1 cellular context compared by ENCODE assay signal in the genomic region with DNA sequence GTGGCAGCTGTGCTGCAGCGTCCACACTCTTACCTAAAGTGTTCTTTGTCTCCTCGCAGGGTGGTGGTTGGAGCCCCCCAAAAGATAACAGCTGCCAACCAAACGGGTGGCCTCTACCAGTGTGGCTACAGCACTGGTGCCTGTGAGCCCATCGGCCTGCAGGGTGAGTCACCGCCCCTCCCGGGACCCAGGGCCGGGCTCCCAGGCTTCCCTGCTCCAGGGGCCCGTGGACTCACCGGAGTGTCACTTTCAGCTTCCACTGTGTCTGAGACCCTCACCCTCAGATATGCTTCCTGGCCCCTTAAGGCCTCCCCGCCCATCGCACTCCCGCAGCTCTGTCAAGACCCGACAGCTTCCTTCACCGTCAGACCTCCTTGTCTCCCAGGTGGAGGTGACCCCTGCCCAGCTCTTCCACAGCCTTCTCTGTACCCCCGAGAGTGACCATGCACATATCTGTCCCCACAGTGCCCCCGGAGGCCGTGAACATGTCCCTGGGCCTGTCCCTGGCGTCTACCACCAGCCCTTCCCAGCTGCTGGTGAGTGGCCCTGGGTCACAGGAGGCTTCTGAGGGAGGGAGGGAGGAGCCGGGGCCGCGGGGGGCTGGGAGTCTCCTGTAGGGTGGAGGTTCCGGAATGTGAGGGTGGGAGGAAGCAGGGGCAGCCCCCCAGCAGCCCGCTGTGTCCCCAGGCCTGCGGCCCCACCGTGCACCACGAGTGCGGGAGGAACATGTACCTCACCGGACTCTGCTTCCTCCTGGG.
TF ChIP-seq lines count a peak whose summit lies in the region.

No MANE protein-coding gene starts in this region.

TF ChIP-seq in WTC11, 78 proteins besides CTCF, POLR2A, EP300 and RAD21 (continued from another document):
- TF ChIP-seq, protein P1, sequence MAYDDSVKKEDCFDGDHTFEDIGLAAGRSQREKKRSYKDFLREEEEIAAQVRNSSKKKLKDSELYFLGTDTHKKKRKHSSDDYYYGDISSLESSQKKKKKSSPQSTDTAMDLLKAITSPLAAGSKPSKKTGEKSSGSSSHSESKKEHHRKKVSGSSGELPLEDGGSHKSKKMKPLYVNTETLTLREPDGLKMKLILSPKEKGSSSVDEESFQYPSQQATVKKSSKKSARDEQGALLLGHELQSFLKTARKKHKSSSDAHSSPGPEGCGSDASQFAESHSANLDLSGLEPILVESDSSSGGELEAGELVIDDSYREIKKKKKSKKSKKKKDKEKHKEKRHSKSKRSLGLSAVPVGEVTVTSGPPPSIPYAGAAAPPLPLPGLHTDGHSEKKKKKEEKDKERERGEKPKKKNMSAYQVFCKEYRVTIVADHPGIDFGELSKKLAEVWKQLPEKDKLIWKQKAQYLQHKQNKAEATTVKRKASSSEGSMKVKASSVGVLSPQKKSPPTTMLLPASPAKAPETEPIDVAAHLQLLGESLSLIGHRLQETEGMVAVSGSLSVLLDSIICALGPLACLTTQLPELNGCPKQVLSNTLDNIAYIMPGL (CRISPR knock-in tag; IDR thresholded peaks at IDR 0.05): no peak
- TF ChIP-seq TP53 (CRISPR knock-in tag; IDR thresholded peaks at IDR 0.05) (no peak), HMGA2 (CRISPR knock-in tag; IDR thresholded peaks at IDR 0.05) (no peak), FOXK1 (CRISPR knock-in tag; IDR thresholded peaks at IDR 0.05) (no peak)
TF ChIP-seq in WTC11: peak in this region for 0.
